Comparison of ENCODE assay signal across 19 cellular contexts in the genomic region with DNA sequence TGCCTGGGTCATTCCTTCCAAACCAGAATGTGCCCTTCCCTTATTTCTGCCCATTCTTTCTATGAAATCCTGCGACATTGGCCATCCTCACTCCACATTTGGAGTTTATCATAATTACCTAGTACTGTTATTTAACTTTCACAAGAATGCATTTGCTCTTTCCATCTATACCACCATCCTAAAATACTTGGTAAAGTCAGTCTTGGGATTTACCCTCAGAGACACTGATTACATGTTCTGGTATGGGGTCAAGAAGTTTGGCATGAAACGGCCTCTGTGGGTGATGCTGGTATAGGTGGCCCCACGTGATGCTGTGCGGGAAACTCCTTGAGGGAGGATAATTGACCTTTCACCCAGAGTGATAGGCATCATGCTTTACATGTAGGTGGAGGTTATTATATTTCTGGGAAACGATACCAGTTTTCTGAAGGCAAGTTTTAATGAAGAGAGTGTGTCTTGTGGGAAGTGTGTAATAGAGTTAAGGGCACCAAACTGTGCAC.
DNase-seq lines count a peak whose midpoint lies in the region; ATAC-seq and TF ChIP-seq lines count a peak whose summit lies in the region.
"Had no signal": no experiment of that assay in that cellular context is flagged by ENCODE, and none has a peak within 500 bp of the region (broad histone marks: within the 10 kb centered on the region; RNA-seq: fewer than 3 reads in every experiment).

No MANE protein-coding gene starts in this region.

- H3K27ac ChIP-seq in caudate nucleus (ENCODE audit: low read depth, low read length): peak overlapping the region; percentile 88
- peak overlapping the region; percentile 35 for H3K27ac ChIP-seq in layer of hippocampus (ENCODE audit: low read depth, low read length)
- H3K27ac ChIP-seq: BLaER1, C4-2B had no signal

- intact Hi-C loops in sciatic nerve (cut with DNase I): no loop called here

- peaks cover 9% of the 10 kb centered on the region for H3K9me3 Mint-ChIP-seq in progenitor cell of endocrine pancreas (ENCODE audit: low read depth)
- H3K9me3 Mint-ChIP-seq: CD8-positive, alpha-beta T cell had no signal

- no peak overlapping the region for H3K4me3 Mint-ChIP-seq in progenitor cell of endocrine pancreas (ENCODE audit: low read depth)
- H3K4me3 Mint-ChIP-seq: B cell; CD4-positive, CD25-positive, alpha-beta regulatory T cell; CD8-positive, alpha-beta T cell had no signal

- no peaks in the 10 kb centered on the region for H3K27me3 Mint-ChIP-seq in progenitor cell of endocrine pancreas
- H3K27me3 Mint-ChIP-seq: B cell; CD4-positive, CD25-positive, alpha-beta regulatory T cell had no signal

- H3K36me3 Mint-ChIP-seq in progenitor cell of endocrine pancreas (ENCODE audit: insufficient read depth): peaks cover 3% of the 10 kb centered on the region
- H3K36me3 Mint-ChIP-seq: CD4-positive, CD25-positive, alpha-beta regulatory T cell; CD8-positive, alpha-beta T cell had no signal

- no peak for TF ChIP-seq CTCF in progenitor cell of endocrine pancreas (IDR thresholded peaks at IDR 0.05; ENCODE audit: unreplicated experiment)

- DNase-seq in caudate nucleus (lab: John Stamatoyannopoulos, UW): no peak
- no peak for DNase-seq in progenitor cell of endocrine pancreas (ENCODE audit: low spot score, unreplicated experiment)
- DNase-seq in iPS-NIHi7 (ENCODE audit: extremely low spot score): no peak
- DNase-seq in sciatic nerve (ENCODE audit: low spot score): no peak
- DNase-seq in stimulated activated CD4-positive, alpha-beta T cell treated with anti-CD3 and anti-CD28 coated beads, Interleukin-4, amount 100 ng/mL, for 1 hour: no peak
- DNase-seq in AG20443 (ENCODE audit: low spot score): no peak
- DNase-seq: CD4-positive, CD25-positive, alpha-beta regulatory T cell; CD8-positive, alpha-beta T cell; DMS 273 treated with DMSO at 0.1 percent for 48 hours; DMS79; EL; GDM1; GOT3; HCEC 1CT had no signal

- H3K27me3 ChIP-seq in layer of hippocampus (ENCODE audit: control insufficient read depth, insufficient read depth, low read length): no peaks in the 10 kb centered on the region
- H3K27me3 ChIP-seq: BLaER1 had no signal

- H3K4me1 Mint-ChIP-seq in progenitor cell of endocrine pancreas (ENCODE audit: low read depth): peaks cover 28% of the 10 kb centered on the region
- H3K4me1 Mint-ChIP-seq: CD4-positive, CD25-positive, alpha-beta regulatory T cell had no signal

- no peak for ATAC-seq in sciatic nerve
- ATAC-seq: CD8-positive, alpha-beta T cell; GM12878 had no signal

- peak overlapping the region; percentile 17 for H3K27ac Mint-ChIP-seq in progenitor cell of endocrine pancreas
- H3K27ac Mint-ChIP-seq: B cell; CD4-positive, CD25-positive, alpha-beta regulatory T cell; CD8-positive, alpha-beta T cell had no signal
